Comparison of ENCODE assay signal across 30 cellular contexts in the genomic region with DNA sequence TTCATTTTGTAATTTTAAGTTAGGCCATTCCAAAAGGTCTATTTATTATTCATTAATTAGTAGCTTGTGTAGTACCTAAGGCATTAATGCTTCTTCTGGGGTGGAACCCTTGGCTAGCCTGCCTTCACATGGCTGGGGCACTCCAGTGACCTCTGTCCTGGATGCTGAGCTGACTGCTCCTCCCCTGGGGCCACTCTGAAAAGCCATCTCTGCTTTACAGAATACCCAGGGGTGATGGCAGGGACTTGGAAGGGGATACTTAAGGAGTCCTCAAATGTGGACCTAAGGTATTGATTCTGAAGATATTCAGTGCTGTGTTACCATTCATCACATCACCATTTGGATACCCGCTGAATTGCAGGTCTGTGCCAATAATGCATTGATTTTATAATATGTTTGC.
"Had no signal": no experiment of that assay in that cellular context is flagged by ENCODE, and none has a peak within 500 bp of the region (broad histone marks: within the 10 kb centered on the region; RNA-seq: fewer than 3 reads in every experiment).

No MANE protein-coding gene starts in this region.

- H3K4me1 ChIP-seq: ascending aorta, body of pancreas, breast epithelium, SJCRH30 had no signal

- H3K36me3 ChIP-seq: ascending aorta, breast epithelium, SJCRH30 had no signal

- H3K27ac Mint-ChIP-seq: activated CD4-positive, alpha-beta T cell treated with anti-CD3 and anti-CD28 coated beads, Interleukin-2, amount 10 ng/mL, durations not matched to agents 24 days and 14 days; activated CD8-positive, alpha-beta T cell treated with anti-CD3 and anti-CD28 coated beads for 36 hours; activated naive CD4-positive, alpha-beta T cell treated with anti-CD3 and anti-CD28 coated beads, Interleukin-2, amount 50 U/mL, for 24 hours; activated naive CD8-positive, alpha-beta T cell treated with anti-CD3 and anti-CD28 coated beads, Interleukin-2, amount 10 ng/mL, durations not matched to agents 7 days and 5 days; activated T-cell treated with anti-CD3 and anti-CD28 coated beads, Interleukin-2, amount 50 U/mL, for 72 hours; activated T-helper 17 cell treated with anti-CD3 and anti-CD28 coated beads, Interleukin-2, amount 50 U/mL, for 72 hours had no signal

- H3K9me3 ChIP-seq: body of pancreas, breast epithelium, SJCRH30 had no signal

- H3K27me3 ChIP-seq: ascending aorta, body of pancreas, breast epithelium, SJCRH30 had no signal

- H3K36me3 Mint-ChIP-seq: activated naive CD4-positive, alpha-beta T cell treated with anti-CD3 and anti-CD28 coated beads, Interleukin-2, amount 50 U/mL, for 24 hours had no signal

- H3K4me1 Mint-ChIP-seq: activated naive CD4-positive, alpha-beta T cell treated with anti-CD3 and anti-CD28 coated beads, Interleukin-2, amount 50 U/mL, for 24 hours; activated T-helper 17 cell treated with anti-CD3 and anti-CD28 coated beads, Interleukin-2, amount 50 U/mL, for 72 hours had no signal

- H3K4me3 ChIP-seq: ascending aorta, body of pancreas, breast epithelium, SJCRH30, SK-N-MC had no signal

- H3K4me3 Mint-ChIP-seq: activated CD4-positive, alpha-beta T cell treated with anti-CD3 and anti-CD28 coated beads, Interleukin-2, amount 10 ng/mL, durations not matched to agents 24 days and 14 days; activated CD8-positive, alpha-beta T cell treated with anti-CD3 and anti-CD28 coated beads for 36 hours; activated naive CD4-positive, alpha-beta T cell treated with anti-CD3 and anti-CD28 coated beads, Interleukin-2, amount 50 U/mL, for 24 hours; activated naive CD8-positive, alpha-beta T cell treated with anti-CD3 and anti-CD28 coated beads, Interleukin-2, amount 10 ng/mL, durations not matched to agents 7 days and 5 days; activated T-cell treated with anti-CD3 and anti-CD28 coated beads, Interleukin-2, amount 50 U/mL, for 72 hours; activated T-helper 17 cell treated with anti-CD3 and anti-CD28 coated beads, Interleukin-2, amount 50 U/mL, for 72 hours had no signal

- DNase-seq: activated CD4-positive, alpha-beta T cell treated with anti-CD3 and anti-CD28 coated beads, Interleukin-2, amount 50 U/mL, for 4 hours; activated effector memory CD4-positive, alpha-beta T cell treated with anti-CD3 and anti-CD28 coated beads, Interleukin-2, amount 50 U/mL, for 16 hours; activated naive CD8-positive, alpha-beta T cell treated with anti-CD3 and anti-CD28 coated beads, Interleukin-2, amount 10 ng/mL, durations not matched to agents 7 days and 5 days; activated T-cell treated with anti-CD3 and anti-CD28 coated beads, Interleukin-2, amount 50 U/mL, for 1 hour; amygdala; Kasumi-1; KG1; MM.1S; NCI-H187; NCI-H2029 treated with DMSO at 0.1 percent for 48 hours; NCI-H2107; NCI-H2171; NCI-H2227 treated with DMSO at 0.1 percent for 48 hours; NCI-H446; NCI-H510A treated with DMSO at 0.1 percent for 48 hours; NCI-H526 treated with DMSO at 0.1 percent for 48 hours; NCI-H774; OCI-M1; SHP77; SJCRH30; T1000 had no signal

- H3K9me3 Mint-ChIP-seq: activated CD4-positive, alpha-beta T cell treated with anti-CD3 and anti-CD28 coated beads, Interleukin-2, amount 10 ng/mL, durations not matched to agents 24 days and 14 days; activated T-cell treated with anti-CD3 and anti-CD28 coated beads, Interleukin-2, amount 50 U/mL, for 72 hours had no signal

- H3K27ac ChIP-seq: ascending aorta, body of pancreas, breast epithelium, SJCRH30 had no signal

- ATAC-seq: activated CD8-positive, alpha-beta T cell treated with anti-CD3 and anti-CD28 coated beads for 36 hours; body of pancreas had no signal
